Comparison of ENCODE assay signal across 1 cellular context in genomic region chr4:143336828-143337599, GRCh38.
A peak's percentile ranks its signal among the peaks of the same experiment; 100 is the strongest.
TF ChIP-seq lines count a peak whose summit lies in the region.

Gene GAB1 (plus strand): TSS chr4:143336876. CDS start chr4:143337189, 313 bp downstream.

TF ChIP-seq in K562, 482 proteins besides CTCF, POLR2A, EP300 and RAD21 (continued from another document):
- TF ChIP-seq UBTF (IDR thresholded peaks at IDR 0.05; ENCODE audit: borderline replicate concordance in 1 of 2, low read depth in 2 of 2, low read length in 2 of 2), result peak; percentile 75 to 85; a peak in 3 of 4 replicates
- peak; percentile 12; the same call in 1 of the 2 replicates for TF ChIP-seq NFIC (IDR thresholded peaks at IDR 0.05)
- TF ChIP-seq KAT8 (IDR thresholded peaks at IDR 0.05; ENCODE audit: low read depth), result no peak
- TF ChIP-seq RBFOX2 (IDR thresholded peaks at IDR 0.05; ENCODE audit: low read depth, low read length), result peak; percentile 73
- peak; percentile 55; the same call in 1 of the 2 replicates for TF ChIP-seq NCOA6 (IDR thresholded peaks at IDR 0.05)
- no peak for TF ChIP-seq NCOA4 (IDR thresholded peaks at IDR 0.05; ENCODE audit: partially characterized antibody)
- TF ChIP-seq SMAD4 (CRISPR knock-in tag; conservative IDR thresholded peaks at IDR 0.05), result peak; percentile 66
- TF ChIP-seq SIN3A (IDR thresholded peaks at IDR 0.05; ENCODE audit: borderline replicate concordance in 2 of 2, control insufficient read depth in 1 of 2, low read depth in 2 of 2, low read length in 2 of 2), result peak in 1 of 2 experiments; percentile 54; a peak in 2 of 4 replicates
- TF ChIP-seq SPI1 (IDR thresholded peaks at IDR 0.05; ENCODE audit: borderline replicate concordance, low read depth, low read length), result no peak
- TF ChIP-seq ZNF830 (CRISPR knock-in tag; IDR thresholded peaks at IDR 0.05), result peak; percentile 21; the same call in 1 of the 2 replicates
- TF ChIP-seq CBX2 (IDR thresholded peaks at IDR 0.05; ENCODE audit: insufficient read depth, low read length, poor library complexity, severe bottlenecking), result no peak
- peak; percentile 40; the same call in 1 of the 2 replicates for TF ChIP-seq CXXC5 (CRISPR knock-in tag; IDR thresholded peaks at IDR 0.05)
- TF ChIP-seq PCBP1 (IDR thresholded peaks at IDR 0.05; ENCODE audit: low read depth, low read length, poor library complexity, severe bottlenecking), result peak; percentile 43
- peak; percentile 47; the same call in 1 of the 2 replicates for TF ChIP-seq FOXP1 (CRISPR knock-in tag; IDR thresholded peaks at IDR 0.05)
- TF ChIP-seq TAF1 (IDR thresholded peaks at IDR 0.05; ENCODE audit: control insufficient read depth, extremely low read depth, insufficient read depth, low read length, severe bottlenecking), result peak; percentile 14
- no peak for TF ChIP-seq ZNF707 (CRISPR knock-in tag; conservative IDR thresholded peaks at IDR 0.05)
- TF ChIP-seq ZNF561 (CRISPR knock-in tag; conservative IDR thresholded peaks at IDR 0.05), result no peak
- peak; percentile 38 for TF ChIP-seq HMGN3 (IDR thresholded peaks at IDR 0.05; ENCODE audit: borderline replicate concordance, extremely low read depth, insufficient read length, low read depth, low read length)
- TF ChIP-seq FOXM1 (IDR thresholded peaks at IDR 0.05; ENCODE audit: low read depth), result no peak
- 0 out of 2 replicates have a peak, but pooled peaks have one; percentile 51 for TF ChIP-seq FOXM1 (CRISPR knock-in tag; IDR thresholded peaks at IDR 0.05; ENCODE audit: low read depth)
- peak in 1 of 2 experiments; percentile 31; a peak in 1 of 4 replicates for TF ChIP-seq HDAC1 (IDR thresholded peaks at IDR 0.05)
- peak; percentile 24; the same call in 1 of the 2 replicates for TF ChIP-seq SP1 (CRISPR knock-in tag; IDR thresholded peaks at IDR 0.05)
- TF ChIP-seq MTA3 (IDR thresholded peaks at IDR 0.05; ENCODE audit: borderline replicate concordance), result peak; percentile 83
- TF ChIP-seq NFIX (CRISPR knock-in tag; IDR thresholded peaks at IDR 0.05; ENCODE audit: low read depth), result no peak
- peak; percentile 89 for TF ChIP-seq CTBP1 (IDR thresholded peaks at IDR 0.05; ENCODE audit: borderline replicate concordance)
- TF ChIP-seq RBBP5 (IDR thresholded peaks at IDR 0.05; ENCODE audit: borderline replicate concordance, insufficient read depth, low read length, poor library complexity, severe bottlenecking), result peak; percentile 55
- peak; percentile 37 for TF ChIP-seq PRDM10 (IDR thresholded peaks at IDR 0.05; ENCODE audit: partially characterized antibody)
- peak; percentile 26 for TF ChIP-seq PHF20 (IDR thresholded peaks at IDR 0.05; ENCODE audit: partially characterized antibody)
- TF ChIP-seq FIP1L1 (IDR thresholded peaks at IDR 0.05; ENCODE audit: low read depth, low read length, poor library complexity, severe bottlenecking), result peak; percentile 70
- TF ChIP-seq GTF3C2 (IDR thresholded peaks at IDR 0.05; ENCODE audit: borderline replicate concordance, extremely low read depth, insufficient read length), result peak; percentile 64
- no peak for TF ChIP-seq TGIF2 (CRISPR knock-in tag; IDR thresholded peaks at IDR 0.05)
- TF ChIP-seq TFAP4 (CRISPR knock-in tag; IDR thresholded peaks at IDR 0.05; ENCODE audit: borderline replicate concordance), result peak; percentile 52; the same call in 1 of the 2 replicates
- peak; percentile 38; the same call in 1 of the 2 replicates for TF ChIP-seq ZBTB7A (IDR thresholded peaks at IDR 0.05; ENCODE audit: borderline replicate concordance, control insufficient read depth, low read depth, low read length)
- no peak for TF ChIP-seq ETV6 (IDR thresholded peaks at IDR 0.05; ENCODE audit: borderline replicate concordance in 1 of 2, low read depth in 2 of 2, low read length in 1 of 2)
- no peak for TF ChIP-seq ETV6 (CRISPR knock-in tag; IDR thresholded peaks at IDR 0.05; ENCODE audit: borderline replicate concordance)
- TF ChIP-seq POLR2G (IDR thresholded peaks at IDR 0.05; ENCODE audit: low read depth, low read length), result peak; percentile 77
- TF ChIP-seq CCNT2 (IDR thresholded peaks at IDR 0.05; ENCODE audit: borderline replicate concordance, extremely low read depth, insufficient read length, low read depth, low read length), result peak; percentile 66
- TF ChIP-seq CHD4 (IDR thresholded peaks at IDR 0.05; ENCODE audit: insufficient read depth, insufficient replicate concordance, low read depth, low read length, poor library complexity, severe bottlenecking), result no peak
- TF ChIP-seq NRF1 (conservative IDR thresholded peaks at IDR 0.05 in 1 of 2, IDR thresholded peaks at IDR 0.05 in 1 of 2), result peak; percentile 53 to 66; a peak in 3 of 4 replicates
- TF ChIP-seq YY1 (IDR thresholded peaks at IDR 0.05; ENCODE audit: borderline replicate concordance in 1 of 3, control insufficient read depth in 1 of 3, extremely low read depth in 1 of 3, insufficient read depth in 3 of 3, insufficient read length in 1 of 3, insufficient replicate concordance in 2 of 3, low read depth in 1 of 3, low read length in 2 of 3), result peak in 1 of 3 experiments; percentile 15
- TF ChIP-seq E2F6 (IDR thresholded peaks at IDR 0.05; ENCODE audit: borderline replicate concordance in 1 of 2, extremely low read depth in 1 of 2, insufficient read depth in 1 of 2, insufficient read length in 1 of 2, low read depth in 1 of 2, low read length in 1 of 2, poor library complexity in 1 of 2, severe bottlenecking in 1 of 2), result peak in 1 of 2 experiments; percentile 7
- TF ChIP-seq ARID4B (CRISPR knock-in tag; IDR thresholded peaks at IDR 0.05), result peak; percentile 68
- peak; percentile 19; the same call in 1 of the 2 replicates for TF ChIP-seq PHF8 (IDR thresholded peaks at IDR 0.05; ENCODE audit: borderline replicate concordance, low read length)
- no peak for TF ChIP-seq GATAD2B (IDR thresholded peaks at IDR 0.05; ENCODE audit: borderline replicate concordance)
- TF ChIP-seq CHD2 (IDR thresholded peaks at IDR 0.05; ENCODE audit: low read depth, low read length), result no peak
- no peak for TF ChIP-seq ZKSCAN1 (IDR thresholded peaks at IDR 0.05; ENCODE audit: low read depth, low read length)
- peak; percentile 48 for TF ChIP-seq ZFX (CRISPR knock-in tag; IDR thresholded peaks at IDR 0.05)
- TF ChIP-seq TEAD1 (CRISPR knock-in tag; IDR thresholded peaks at IDR 0.05), result peak in 1 of 2 experiments; percentile 53; a peak in 1 of 4 replicates
